Comparison of ENCODE assay signal across 1 cellular context in genomic region chr6:33018418-33018817, GRCh38.
TF ChIP-seq lines count a peak whose summit lies in the region.

No MANE protein-coding gene starts in this region.

TF ChIP-seq in SK-N-SH treated with all-trans-retinoic acid at 6 μM for 48 hours, 23 proteins besides CTCF, POLR2A, EP300 and RAD21 (continued from another document):
- TF ChIP-seq BACH2 (CRISPR knock-in tag; IDR thresholded peaks at IDR 0.05; ENCODE audit: borderline replicate concordance) (no peak), OSR1 (CRISPR knock-in tag; IDR thresholded peaks at IDR 0.05) (no peak), TOX (CRISPR knock-in tag; IDR thresholded peaks at IDR 0.05; ENCODE audit: borderline replicate concordance) (no peak), CSDC2 (CRISPR knock-in tag; IDR thresholded peaks at IDR 0.05) (no peak), ZNF565 (CRISPR knock-in tag; conservative IDR thresholded peaks at IDR 0.05; ENCODE audit: low read depth) (no peak), ZNF70 (CRISPR knock-in tag; IDR thresholded peaks at IDR 0.05) (no peak), ISL1 (CRISPR knock-in tag; IDR thresholded peaks at IDR 0.05) (no peak), ESRRG (CRISPR knock-in tag; IDR thresholded peaks at IDR 0.05) (no peak), PPARA (CRISPR knock-in tag; IDR thresholded peaks at IDR 0.05; ENCODE audit: borderline replicate concordance) (no peak), CREB5 (CRISPR knock-in tag; IDR thresholded peaks at IDR 0.05; ENCODE audit: low read depth) (no peak), PATZ1 (CRISPR knock-in tag; IDR thresholded peaks at IDR 0.05; ENCODE audit: borderline replicate concordance) (no peak), ZC3H10 (CRISPR knock-in tag; IDR thresholded peaks at IDR 0.05) (no peak)
